ENCODE assay signal across 23 cellular contexts in the genomic region with DNA sequence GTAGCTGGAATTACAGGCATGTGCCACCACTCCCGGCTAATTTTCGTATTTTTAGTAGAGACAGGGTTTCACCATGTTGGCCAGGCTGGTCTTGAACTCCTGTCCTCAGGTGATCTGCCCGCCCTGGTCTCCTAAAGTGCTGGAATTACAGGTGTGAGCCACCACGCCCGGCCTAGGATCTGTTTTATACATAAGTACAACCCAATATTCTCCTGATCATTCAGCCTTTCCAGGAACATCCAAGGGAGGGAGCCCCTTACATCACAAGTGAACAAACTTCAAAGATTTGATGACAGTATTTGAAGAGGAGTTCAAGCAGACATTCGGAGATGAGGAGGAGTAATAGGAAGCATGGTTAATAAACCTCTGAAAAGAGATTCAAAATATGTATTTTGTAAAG.
"Had no signal": no experiment of that assay in that cellular context is flagged by ENCODE, and none has a peak within 500 bp of the region (broad histone marks: within the 10 kb centered on the region; RNA-seq: fewer than 3 reads in every experiment).

No MANE protein-coding gene starts in this region.

- FAIRE-seq: endometrium, kidney, urothelium cell line had no signal

- H3K27me3 ChIP-seq: gastrocnemius medialis, neural progenitor cell, right atrium auricular region, testis, tibial artery, upper lobe of left lung had no signal

- H3K4me1 Mint-ChIP-seq: naive B cell; stimulated activated effector memory CD8-positive, alpha-beta T cell treated with anti-CD3 and anti-CD28 coated beads, Interleukin-12 subunit alpha, Interleukin-12 subunit beta, amount 100 ng/mL, for 72 hours had no signal

- H3K9ac ChIP-seq: neural progenitor cell had no signal

- H3K9me3 Mint-ChIP-seq: effector memory CD8-positive, alpha-beta T cell; memory B cell; naive B cell; nephron; neural progenitor cell; stimulated activated effector memory CD8-positive, alpha-beta T cell treated with anti-CD3 and anti-CD28 coated beads, Interleukin-12 subunit alpha, Interleukin-12 subunit beta, amount 100 ng/mL, for 72 hours had no signal

- H3K4me2 ChIP-seq: neural progenitor cell had no signal

- DNase-seq: cortex of kidney; effector memory CD8-positive, alpha-beta T cell; erythroblast; kidney; naive B cell; stimulated activated CD4-positive, alpha-beta T cell treated with anti-CD3 and anti-CD28 coated beads, Interleukin-2, amount 100 ng/mL, for 24 hours; stimulated activated CD4-positive, alpha-beta T cell treated with anti-CD3 and anti-CD28 coated beads, Interleukin-4, amount 100 ng/mL, for 24 hours; stimulated activated naive CD8-positive, alpha-beta T cell treated with anti-CD3 and anti-CD28 coated beads, Interleukin-15, Interleukin-2, amounts not matched to agents 100 U/mL and 50 U/mL, for 24 hours; substantia nigra; testis; tibial artery; upper lobe of left lung had no signal

- H3K9me3 ChIP-seq: gastrocnemius medialis, prostate gland, right atrium auricular region, testis, tibial artery, upper lobe of left lung had no signal

- H3K4me3 ChIP-seq: gastrocnemius medialis, lung, neural progenitor cell, prostate gland, right atrium auricular region, testis, tibial artery, upper lobe of left lung had no signal

- H3K36me3 Mint-ChIP-seq: memory B cell; naive B cell; neural progenitor cell; stimulated activated effector memory CD8-positive, alpha-beta T cell treated with anti-CD3 and anti-CD28 coated beads, Interleukin-12 subunit alpha, Interleukin-12 subunit beta, amount 100 ng/mL, for 72 hours had no signal

- H3K27ac ChIP-seq: neural progenitor cell, prostate gland, right atrium auricular region, testis, tibial artery, upper lobe of left lung had no signal

- H3K4me3 Mint-ChIP-seq: effector memory CD8-positive, alpha-beta T cell; memory B cell; naive B cell; nephron; neural progenitor cell; stimulated activated effector memory CD8-positive, alpha-beta T cell treated with anti-CD3 and anti-CD28 coated beads, Interleukin-12 subunit alpha, Interleukin-12 subunit beta, amount 100 ng/mL, for 72 hours had no signal

- H3K27me3 Mint-ChIP-seq: memory B cell had no signal

- H3K27ac Mint-ChIP-seq: effector memory CD8-positive, alpha-beta T cell; memory B cell; naive B cell; nephron; stimulated activated effector memory CD8-positive, alpha-beta T cell treated with anti-CD3 and anti-CD28 coated beads, Interleukin-12 subunit alpha, Interleukin-12 subunit beta, amount 100 ng/mL, for 72 hours had no signal

- H3K36me3 ChIP-seq: gastrocnemius medialis, neural progenitor cell, prostate gland, right atrium auricular region, tibial artery, upper lobe of left lung had no signal

- ATAC-seq: effector memory CD8-positive, alpha-beta T cell; left lobe of liver; stimulated activated effector memory CD8-positive, alpha-beta T cell treated with anti-CD3 and anti-CD28 coated beads, Interleukin-12 subunit alpha, Interleukin-12 subunit beta, amount 100 ng/mL, for 72 hours; stimulated activated naive CD8-positive, alpha-beta T cell treated with anti-CD3 and anti-CD28 coated beads, Interleukin-15, Interleukin-2, amounts not matched to agents 100 U/mL and 50 U/mL, for 24 hours had no signal

- H3K4me1 ChIP-seq: gastrocnemius medialis, prostate gland, right atrium auricular region, testis, tibial artery, upper lobe of left lung had no signal

- H2AFZ ChIP-seq: neural progenitor cell had no signal
